In genomic region chr14:23663711-23664110, GRCh38 we compare ENCODE assay signal across 23 cellular contexts. TPM values are rescaled to one million over a fixed set of nuclear protein-coding genes. Genes with fewer than 3 reads are reported as not detected.
DNase-seq lines count a peak whose midpoint lies in the region; ATAC-seq, FAIRE-seq and TF ChIP-seq lines count a peak whose summit lies in the region.
"Had no signal": no experiment of that assay in that cellular context is flagged by ENCODE, and none has a peak within 500 bp of the region (broad histone marks: within the 10 kb centered on the region; RNA-seq: fewer than 3 reads in every experiment).

No MANE protein-coding gene starts in this region.

- no peaks in the 10 kb centered on the region for H3K79me2 ChIP-seq in neural cell (replicated peaks; ENCODE audit: insufficient read depth, low read length)

- H3K36me3 Mint-ChIP-seq in central memory CD8-positive, alpha-beta T cell (ENCODE audit: insufficient read depth) = peaks cover 2% of the 10 kb centered on the region
- H3K36me3 Mint-ChIP-seq: CD4-positive, alpha-beta memory T cell had no signal

- no peaks in the 10 kb centered on the region for H3K27me3 ChIP-seq in neural cell (ENCODE audit: insufficient read depth, low read depth, low read length)
- H3K27me3 ChIP-seq: BE2C; BLaER1 treated with 17β-estradiol and CSF1 and Interleukin-3, amounts not matched to agents 10 nM and 100 nM had no signal

- H3K4me1 Mint-ChIP-seq in central memory CD8-positive, alpha-beta T cell = peaks cover 36% of the 10 kb centered on the region
- H3K4me1 Mint-ChIP-seq: H9 had no signal

- no peak for TF ChIP-seq POLR2A in GM12891 (IDR thresholded peaks at IDR 0.05; ENCODE audit: low read depth, low read length)

- no peaks in the 10 kb centered on the region for H3K27me3 Mint-ChIP-seq in central memory CD8-positive, alpha-beta T cell

- DNase-seq in central memory CD8-positive, alpha-beta T cell (ENCODE audit: low spot score in 2 of 2) = no peak
- DNase-seq in ecto neural progenitor cell (ENCODE audit: low spot score) = peak; percentile 21
- DNase-seq in islet precursor cell = peak; percentile 27
- no peak for DNase-seq in GM13976 (ENCODE audit: low spot score)
- DNase-seq in dedifferentiated amniotic fluid mesenchymal stem cell (ENCODE audit: extremely low spot score) = no peak
- DNase-seq in GM12891 (ENCODE audit: insufficient read length, low spot score) = no peak
- DNase-seq: 8988T; ACHN; AML-193; BE2C; CD4-positive, alpha-beta memory T cell; COR-L47; DMS153; DND-41; H9 had no signal

- TF ChIP-seq EP300 in neural cell (conservative IDR thresholded peaks at IDR 0.05; ENCODE audit: poor library complexity, severe bottlenecking) = no peak

- no peak overlapping the region for H3K9ac ChIP-seq in neural cell (ENCODE audit: low read length)
- H3K9ac ChIP-seq: BLaER1 treated with 17β-estradiol and CSF1 and Interleukin-3, amounts not matched to agents 10 nM and 100 nM had no signal

- H3F3A ChIP-seq in neural cell (ENCODE audit: insufficient read depth, low read length, poor library complexity, severe bottlenecking) = no peaks in the 10 kb centered on the region

- no peaks in the 10 kb centered on the region for H3K9me3 ChIP-seq in neural cell (ENCODE audit: low read length)
- H3K9me3 ChIP-seq: A549; BE2C; BLaER1 treated with 17β-estradiol and CSF1 and Interleukin-3, amounts not matched to agents 10 nM and 100 nM had no signal

- no peak for TF ChIP-seq CTCF in neural cell (IDR thresholded peaks at IDR 0.05; ENCODE audit: poor library complexity, severe bottlenecking)
- no peak for TF ChIP-seq CTCF in GM13976 (IDR thresholded peaks at IDR 0.05; ENCODE audit: borderline replicate concordance, control extremely low read depth, extremely low read depth, insufficient read depth, missing control alignments)

- TF ChIP-seq RAD21 in neural cell (conservative IDR thresholded peaks at IDR 0.05) = no peak

- H3K4me2 ChIP-seq in neural cell (ENCODE audit: low read length) = no peak overlapping the region
- H3K4me2 ChIP-seq: A549; BLaER1 treated with 17β-estradiol and CSF1 and Interleukin-3, amounts not matched to agents 10 nM and 100 nM; GM23338 had no signal

- no peak for ATAC-seq in central memory CD8-positive, alpha-beta T cell (replicated peaks; ENCODE audit: extremely low read depth, poor library complexity, severe bottlenecking)
- no peak for ATAC-seq in HG03571 (IDR thresholded peaks at IDR 0.05; ENCODE audit: unreplicated experiment)
- ATAC-seq: A549, GM23338, HCT116 had no signal

- H3K9me2 ChIP-seq in neural cell (ENCODE audit: insufficient read depth, low read length) = no peaks in the 10 kb centered on the region

- no peaks in the 10 kb centered on the region for H3K36me3 ChIP-seq in neural cell (ENCODE audit: insufficient read depth, low read length)
- H3K36me3 ChIP-seq: BE2C; BLaER1 treated with 17β-estradiol and CSF1 and Interleukin-3, amounts not matched to agents 10 nM and 100 nM had no signal

- H3K4me3 Mint-ChIP-seq in central memory CD8-positive, alpha-beta T cell = peak overlapping the region; percentile 51
- H3K4me3 Mint-ChIP-seq: CD4-positive, alpha-beta memory T cell; GM23338; H9 had no signal

- H3K4me3 ChIP-seq in neural cell (ENCODE audit: low read length) = peak overlapping the region; percentile 13
- H3K4me3 ChIP-seq: A549; BLaER1 treated with 17β-estradiol and CSF1 and Interleukin-3, amounts not matched to agents 10 nM and 100 nM; GM23338 had no signal

- FAIRE-seq in GM12891 (lab: Jason Lieb, UNC) = no peak
- FAIRE-seq: A549, G401.6, GM18507 had no signal

- no peak overlapping the region for H2AFZ ChIP-seq in neural cell (ENCODE audit: low read depth, low read length)
- H2AFZ ChIP-seq: GM23338 had no signal

- in situ Hi-C loops in GM13976 (cut with MboI; ENCODE audit: low sequenced_read_pairs, unreplicated experiment) = no loop called here

- no peaks in the 10 kb centered on the region for H3K9me3 Mint-ChIP-seq in central memory CD8-positive, alpha-beta T cell
- H3K9me3 Mint-ChIP-seq: CD4-positive, alpha-beta memory T cell; GM23338 had no signal

- H3K27ac ChIP-seq in neural cell (ENCODE audit: low read length) = no peak overlapping the region
- H3K27ac ChIP-seq: A549; BLaER1 treated with 17β-estradiol and CSF1 and Interleukin-3, amounts not matched to agents 10 nM and 100 nM had no signal

- peak overlapping the region; percentile 87 for H3K27ac Mint-ChIP-seq in central memory CD8-positive, alpha-beta T cell (ENCODE audit: low read depth)
- H3K27ac Mint-ChIP-seq: GM23338 had no signal

- H4K20me1 ChIP-seq in neural cell (ENCODE audit: insufficient read depth) = no peaks in the 10 kb centered on the region
- H4K20me1 ChIP-seq: BLaER1 treated with 17β-estradiol and CSF1 and Interleukin-3, amounts not matched to agents 10 nM and 100 nM had no signal

TF ChIP-seq in neural cell, 6 proteins besides CTCF, POLR2A, EP300 and RAD21:
- no peak for TF ChIP-seq EZH2 (IDR thresholded peaks at IDR 0.05; ENCODE audit: borderline replicate concordance, insufficient read depth, low read length, poor library complexity, severe bottlenecking)
- no peak for TF ChIP-seq SMC3 (conservative IDR thresholded peaks at IDR 0.05; ENCODE audit: poor library complexity)
- TF ChIP-seq POLR2AphosphoS5 (IDR thresholded peaks at IDR 0.05) = no peak
- no peak for TF ChIP-seq TAF1 (IDR thresholded peaks at IDR 0.05; ENCODE audit: low read depth)
- no peak for TF ChIP-seq MXI1 (conservative IDR thresholded peaks at IDR 0.05; ENCODE audit: poor library complexity, severe bottlenecking)
- no peak for TF ChIP-seq REST (IDR thresholded peaks at IDR 0.05; ENCODE audit: borderline replicate concordance)

TF ChIP-seq in GM12891, 5 proteins besides CTCF, POLR2A, EP300 and RAD21:
- TF ChIP-seq SPI1 (IDR thresholded peaks at IDR 0.05; ENCODE audit: low read depth, low read length) (no peak), POLR2AphosphoS5 (IDR thresholded peaks at IDR 0.05; ENCODE audit: low read depth, low read length) (no peak), TAF1 (IDR thresholded peaks at IDR 0.05; ENCODE audit: low read depth, low read length) (no peak), PAX5 (IDR thresholded peaks at IDR 0.05; ENCODE audit: insufficient read depth, low read length, severe bottlenecking) (no peak), POU2F2 (IDR thresholded peaks at IDR 0.05; ENCODE audit: low read depth, low read length) (no peak)

RNA-seq across cellular contexts. Expression of gene DHRS2, which starts 27.5 kb away (rescaled TPM):
- 1.3 and 2.1 TPM in 2 replicates for polyA plus RNA-seq in neural cell
- polyA minus RNA-seq in neural cell = 0.69 and 1.5 TPM in 2 replicates
- polyA plus RNA-seq in GM12891 (2012; ENCODE audit: low read depth, missing spikeins) = 1.0 TPM
- polyA plus RNA-seq: CD4-positive, alpha-beta memory T cell had no signal

Comparison
In these comparisons a context has a peak if more than half of its experiments do, and no peak if none do; other contexts are left out.
1. DNase-seq: peak in ecto neural progenitor cell (single experiment) and islet precursor cell (single experiment); none in central memory CD8-positive, alpha-beta T cell (0 of 2), GM13976 (single experiment), dedifferentiated amniotic fluid mesenchymal stem cell (single experiment) and GM12891 (single experiment).